Comparison of ENCODE assay signal across 8 cellular contexts in genomic region chr21:35138665-35139381, GRCh38.
A peak's percentile ranks its signal among the peaks of the same experiment; 100 is the strongest.
DNase-seq lines count a peak whose midpoint lies in the region; ATAC-seq lines count a peak whose summit lies in the region.

No MANE protein-coding gene starts in this region.

- ATAC-seq in HG03521 (IDR thresholded peaks at IDR 0.05; ENCODE audit: unreplicated experiment) (no peak), GM19397 (IDR thresholded peaks at IDR 0.05; ENCODE audit: unreplicated experiment) (no peak), HG03135 (IDR thresholded peaks at IDR 0.05; ENCODE audit: unreplicated experiment) (no peak)

- peak; percentile 99 for DNase-seq in HT1080 (ENCODE audit: low read depth)
- peak; percentile 21 for DNase-seq in activated CD4-positive, alpha-beta T cell treated with anti-CD3 and anti-CD28 coated beads, Interleukin-2, amount 50 U/mL, for 1 hour
- peak; percentile 10 for DNase-seq in fibroblast of peridontal ligament (ENCODE audit: extremely low read depth)
- DNase-seq in stimulated activated CD8-positive, alpha-beta memory T cell treated with anti-CD3 and anti-CD28 coated beads, Interleukin-4, amount 100 ng/mL, for 24 hours (ENCODE audit: low read depth), result peak; percentile 49
- DNase-seq in NOMO-1 (lab: John Stamatoyannopoulos, UW; ENCODE audit: unreplicated experiment in 2 of 2), result no peak

Comparison
In these comparisons a context has a peak if more than half of its experiments do, and no peak if none do; other contexts are left out.
1. DNase-seq: peak in HT1080 (single experiment), activated CD4-positive, alpha-beta T cell treated with anti-CD3 and anti-CD28 coated beads, Interleukin-2, amount 50 U/mL, for 1 hour (single experiment), fibroblast of peridontal ligament (single experiment) and stimulated activated CD8-positive, alpha-beta memory T cell treated with anti-CD3 and anti-CD28 coated beads, Interleukin-4, amount 100 ng/mL, for 24 hours (single experiment); none in NOMO-1 (0 of 2).